ENCODE assay signal across 1 cellular context in the genomic region with DNA sequence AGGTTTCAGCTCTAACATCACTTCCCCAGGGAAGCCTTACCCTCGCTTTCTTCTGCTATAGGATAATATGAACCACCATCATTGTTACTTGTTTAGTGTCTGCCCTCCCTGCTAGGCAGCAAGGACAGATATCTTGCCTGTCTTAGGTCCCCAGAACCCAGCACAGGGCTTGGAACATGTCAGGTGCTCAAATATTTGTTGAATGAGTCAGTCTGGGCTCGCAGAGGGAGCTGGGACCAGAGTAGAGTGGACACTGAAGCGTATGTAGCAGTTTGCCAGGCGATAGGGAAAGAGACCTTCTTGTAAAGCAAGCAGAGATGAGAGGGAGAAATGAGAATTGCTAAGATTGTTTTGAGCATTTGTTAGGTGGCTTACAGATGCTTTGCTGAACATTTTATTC.
A peak's percentile ranks its signal among the peaks of the same experiment; 100 is the strongest.
TF ChIP-seq lines count a peak whose summit lies in the region.

No MANE protein-coding gene starts in this region.

TF ChIP-seq in HepG2, 621 proteins besides CTCF, POLR2A, EP300 and RAD21 (continued from another document and continues in another):
- TF ChIP-seq ZNF180 (CRISPR knock-in tag; IDR thresholded peaks at IDR 0.05; ENCODE audit: borderline replicate concordance, low read depth) (no peak), ZNF510 (CRISPR knock-in tag; IDR thresholded peaks at IDR 0.05; ENCODE audit: low read depth) (no peak), SALL1 (CRISPR knock-in tag; IDR thresholded peaks at IDR 0.05) (peak; percentile 19; the same call in 1 of the 2 replicates), ZNF362 (CRISPR knock-in tag; IDR thresholded peaks at IDR 0.05; ENCODE audit: borderline replicate concordance) (no peak), TAF1 (CRISPR knock-in tag; IDR thresholded peaks at IDR 0.05) (no peak; the same call in 1 of the 2 replicates), ZNF30 (CRISPR knock-in tag; IDR thresholded peaks at IDR 0.05) (no peak), ZNF644 (CRISPR knock-in tag; IDR thresholded peaks at IDR 0.05; ENCODE audit: low read depth) (peak; percentile 33; the same call in 1 of the 2 replicates), GRHL1 (CRISPR knock-in tag; conservative IDR thresholded peaks at IDR 0.05) (no peak), MYNN (CRISPR knock-in tag; IDR thresholded peaks at IDR 0.05; ENCODE audit: low read depth) (no peak), RFX1 (IDR thresholded peaks at IDR 0.05) (no peak), ZNF747 (CRISPR knock-in tag; IDR thresholded peaks at IDR 0.05; ENCODE audit: borderline replicate concordance) (no peak), NFRKB (IDR thresholded peaks at IDR 0.05) (no peak), ZNF83 (CRISPR knock-in tag; IDR thresholded peaks at IDR 0.05; ENCODE audit: borderline replicate concordance) (no peak), KDM6A (CRISPR knock-in tag; IDR thresholded peaks at IDR 0.05; ENCODE audit: low read depth) (no peak), KLF15 (CRISPR knock-in tag; IDR thresholded peaks at IDR 0.05; ENCODE audit: borderline replicate concordance) (no peak), GABPB1 (CRISPR knock-in tag; IDR thresholded peaks at IDR 0.05) (no peak), RFXAP (CRISPR knock-in tag; IDR thresholded peaks at IDR 0.05; ENCODE audit: borderline replicate concordance) (no peak), NR2F6 (IDR thresholded peaks at IDR 0.05) (no peak), NR2F6 (CRISPR knock-in tag; IDR thresholded peaks at IDR 0.05) (no peak), BATF2 (CRISPR knock-in tag; IDR thresholded peaks at IDR 0.05) (no peak), KLF12 (CRISPR knock-in tag; IDR thresholded peaks at IDR 0.05; ENCODE audit: borderline replicate concordance) (no peak), KAT7 (CRISPR knock-in tag; IDR thresholded peaks at IDR 0.05; ENCODE audit: borderline replicate concordance) (no peak), TIGD3 (CRISPR knock-in tag; IDR thresholded peaks at IDR 0.05; ENCODE audit: borderline replicate concordance) (no peak), POLR2G (IDR thresholded peaks at IDR 0.05; ENCODE audit: low read depth, low read length) (peak; percentile 55), SKIL (CRISPR knock-in tag; IDR thresholded peaks at IDR 0.05; ENCODE audit: borderline replicate concordance) (no peak), HNRNPLL (IDR thresholded peaks at IDR 0.05; ENCODE audit: low read depth, low read length, poor library complexity, severe bottlenecking) (no peak), CEBPB (IDR thresholded peaks at IDR 0.05; ENCODE audit: borderline replicate concordance, low read depth, low read length) (no peak), THAP11 (CRISPR knock-in tag; IDR thresholded peaks at IDR 0.05) (no peak), FOXP4 (CRISPR knock-in tag; IDR thresholded peaks at IDR 0.05) (no peak), JUNB (CRISPR knock-in tag; IDR thresholded peaks at IDR 0.05; ENCODE audit: borderline replicate concordance) (peak; percentile 93), ZBTB20 (CRISPR knock-in tag; IDR thresholded peaks at IDR 0.05; ENCODE audit: borderline replicate concordance, low read depth) (peak; percentile 67; the same call in 1 of the 2 replicates), ZNF101 (CRISPR knock-in tag; IDR thresholded peaks at IDR 0.05; ENCODE audit: borderline replicate concordance, low read depth) (no peak), ZNF331 (CRISPR knock-in tag; IDR thresholded peaks at IDR 0.05) (0 out of 2 replicates have a peak, but pooled peaks have one; percentile 23), ZNF230 (CRISPR knock-in tag; IDR thresholded peaks at IDR 0.05) (no peak), SATB2 (CRISPR knock-in tag; IDR thresholded peaks at IDR 0.05) (no peak), NCOR1 (IDR thresholded peaks at IDR 0.05; ENCODE audit: borderline replicate concordance, low read length) (no peak), ERF (CRISPR knock-in tag; IDR thresholded peaks at IDR 0.05) (0 out of 2 replicates have a peak, but pooled peaks have one; percentile 21)
- TF ChIP-seq, protein P1, sequence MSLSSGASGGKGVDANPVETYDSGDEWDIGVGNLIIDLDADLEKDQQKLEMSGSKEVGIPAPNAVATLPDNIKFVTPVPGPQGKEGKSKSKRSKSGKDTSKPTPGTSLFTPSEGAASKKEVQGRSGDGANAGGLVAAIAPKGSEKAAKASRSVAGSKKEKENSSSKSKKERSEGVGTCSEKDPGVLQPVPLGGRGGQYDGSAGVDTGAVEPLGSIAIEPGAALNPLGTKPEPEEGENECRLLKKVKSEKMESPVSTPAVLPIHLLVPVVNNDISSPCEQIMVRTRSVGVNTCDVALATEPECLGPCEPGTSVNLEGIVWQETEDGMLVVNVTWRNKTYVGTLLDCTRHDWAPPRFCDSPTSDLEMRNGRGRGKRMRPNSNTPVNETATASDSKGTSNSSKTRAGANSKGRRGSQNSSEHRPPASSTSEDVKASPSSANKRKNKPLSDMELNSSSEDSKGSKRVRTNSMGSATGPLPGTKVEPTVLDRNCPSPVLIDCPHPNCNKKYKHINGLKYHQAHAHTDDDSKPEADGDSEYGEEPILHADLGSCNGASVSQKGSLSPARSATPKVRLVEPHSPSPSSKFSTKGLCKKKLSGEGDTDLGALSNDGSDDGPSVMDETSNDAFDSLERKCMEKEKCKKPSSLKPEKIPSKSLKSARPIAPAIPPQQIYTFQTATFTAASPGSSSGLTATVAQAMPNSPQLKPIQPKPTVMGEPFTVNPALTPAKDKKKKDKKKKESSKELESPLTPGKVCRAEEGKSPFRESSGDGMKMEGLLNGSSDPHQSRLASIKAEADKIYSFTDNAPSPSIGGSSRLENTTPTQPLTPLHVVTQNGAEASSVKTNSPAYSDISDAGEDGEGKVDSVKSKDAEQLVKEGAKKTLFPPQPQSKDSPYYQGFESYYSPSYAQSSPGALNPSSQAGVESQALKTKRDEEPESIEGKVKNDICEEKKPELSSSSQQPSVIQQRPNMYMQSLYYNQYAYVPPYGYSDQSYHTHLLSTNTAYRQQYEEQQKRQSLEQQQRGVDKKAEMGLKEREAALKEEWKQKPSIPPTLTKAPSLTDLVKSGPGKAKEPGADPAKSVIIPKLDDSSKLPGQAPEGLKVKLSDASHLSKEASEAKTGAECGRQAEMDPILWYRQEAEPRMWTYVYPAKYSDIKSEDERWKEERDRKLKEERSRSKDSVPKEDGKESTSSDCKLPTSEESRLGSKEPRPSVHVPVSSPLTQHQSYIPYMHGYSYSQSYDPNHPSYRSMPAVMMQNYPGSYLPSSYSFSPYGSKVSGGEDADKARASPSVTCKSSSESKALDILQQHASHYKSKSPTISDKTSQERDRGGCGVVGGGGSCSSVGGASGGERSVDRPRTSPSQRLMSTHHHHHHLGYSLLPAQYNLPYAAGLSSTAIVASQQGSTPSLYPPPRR (CRISPR knock-in tag; IDR thresholded peaks at IDR 0.05; ENCODE audit: borderline replicate concordance), result no peak
- TF ChIP-seq, protein P2, sequence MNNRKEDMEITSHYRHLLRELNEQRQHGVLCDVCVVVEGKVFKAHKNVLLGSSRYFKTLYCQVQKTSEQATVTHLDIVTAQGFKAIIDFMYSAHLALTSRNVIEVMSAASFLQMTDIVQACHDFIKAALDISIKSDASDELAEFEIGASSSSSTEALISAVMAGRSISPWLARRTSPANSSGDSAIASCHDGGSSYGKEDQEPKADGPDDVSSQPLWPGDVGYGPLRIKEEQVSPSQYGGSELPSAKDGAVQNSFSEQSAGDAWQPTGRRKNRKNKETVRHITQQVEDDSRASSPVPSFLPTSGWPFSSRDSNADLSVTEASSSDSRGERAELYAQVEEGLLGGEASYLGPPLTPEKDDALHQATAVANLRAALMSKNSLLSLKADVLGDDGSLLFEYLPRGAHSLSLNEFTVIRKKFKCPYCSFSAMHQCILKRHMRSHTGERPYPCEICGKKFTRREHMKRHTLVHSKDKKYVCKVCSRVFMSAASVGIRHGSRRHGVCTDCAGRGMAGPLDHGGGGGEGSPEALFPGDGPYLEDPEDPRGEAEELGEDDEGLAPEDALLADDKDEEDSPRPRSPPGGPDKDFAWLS (CRISPR knock-in tag; IDR thresholded peaks at IDR 0.05; ENCODE audit: borderline replicate concordance), result no peak
- TF ChIP-seq, protein P3, sequence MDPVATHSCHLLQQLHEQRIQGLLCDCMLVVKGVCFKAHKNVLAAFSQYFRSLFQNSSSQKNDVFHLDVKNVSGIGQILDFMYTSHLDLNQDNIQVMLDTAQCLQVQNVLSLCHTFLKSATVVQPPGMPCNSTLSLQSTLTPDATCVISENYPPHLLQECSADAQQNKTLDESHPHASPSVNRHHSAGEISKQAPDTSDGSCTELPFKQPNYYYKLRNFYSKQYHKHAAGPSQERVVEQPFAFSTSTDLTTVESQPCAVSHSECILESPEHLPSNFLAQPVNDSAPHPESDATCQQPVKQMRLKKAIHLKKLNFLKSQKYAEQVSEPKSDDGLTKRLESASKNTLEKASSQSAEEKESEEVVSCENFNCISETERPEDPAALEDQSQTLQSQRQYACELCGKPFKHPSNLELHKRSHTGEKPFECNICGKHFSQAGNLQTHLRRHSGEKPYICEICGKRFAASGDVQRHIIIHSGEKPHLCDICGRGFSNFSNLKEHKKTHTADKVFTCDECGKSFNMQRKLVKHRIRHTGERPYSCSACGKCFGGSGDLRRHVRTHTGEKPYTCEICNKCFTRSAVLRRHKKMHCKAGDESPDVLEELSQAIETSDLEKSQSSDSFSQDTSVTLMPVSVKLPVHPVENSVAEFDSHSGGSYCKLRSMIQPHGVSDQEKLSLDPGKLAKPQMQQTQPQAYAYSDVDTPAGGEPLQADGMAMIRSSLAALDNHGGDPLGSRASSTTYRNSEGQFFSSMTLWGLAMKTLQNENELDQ (CRISPR knock-in tag; IDR thresholded peaks at IDR 0.05; ENCODE audit: borderline replicate concordance), result no peak
- TF ChIP-seq, protein P4, sequence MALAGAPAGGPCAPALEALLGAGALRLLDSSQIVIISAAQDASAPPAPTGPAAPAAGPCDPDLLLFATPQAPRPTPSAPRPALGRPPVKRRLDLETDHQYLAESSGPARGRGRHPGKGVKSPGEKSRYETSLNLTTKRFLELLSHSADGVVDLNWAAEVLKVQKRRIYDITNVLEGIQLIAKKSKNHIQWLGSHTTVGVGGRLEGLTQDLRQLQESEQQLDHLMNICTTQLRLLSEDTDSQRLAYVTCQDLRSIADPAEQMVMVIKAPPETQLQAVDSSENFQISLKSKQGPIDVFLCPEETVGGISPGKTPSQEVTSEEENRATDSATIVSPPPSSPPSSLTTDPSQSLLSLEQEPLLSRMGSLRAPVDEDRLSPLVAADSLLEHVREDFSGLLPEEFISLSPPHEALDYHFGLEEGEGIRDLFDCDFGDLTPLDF (CRISPR knock-in tag; IDR thresholded peaks at IDR 0.05), result no peak
